In genomic region chr5:38846379-38846967, GRCh38 we compare ENCODE assay signal across 9 cellular contexts. TPM values are rescaled to one million over a fixed set of nuclear protein-coding genes. Genes with fewer than 3 reads are reported as not detected.
DNase-seq lines count a peak whose midpoint lies in the region; ATAC-seq and TF ChIP-seq lines count a peak whose summit lies in the region.
"Had no signal": no experiment of that assay in that cellular context is flagged by ENCODE, and none has a peak within 500 bp of the region (broad histone marks: within the 10 kb centered on the region; RNA-seq: fewer than 3 reads in every experiment).

No MANE protein-coding gene starts in this region.

- H3K4me3 ChIP-seq in foreskin fibroblast (ENCODE audit: low read depth in 1 of 2, low read length in 2 of 2), result peak overlapping the region; percentile 82 to 94
- H3K4me3 ChIP-seq in psoas muscle, result peak overlapping the region; percentile 80
- no peak overlapping the region for H3K4me3 ChIP-seq in Caco-2 (ENCODE audit: low read depth, low read length)

- H3K27me3 ChIP-seq in psoas muscle (ENCODE audit: insufficient read depth in 3 of 3, low read length in 2 of 3), result peaks cover 0 to 13% (median 2%) of the 10 kb centered on the region in 3 donors
- H3K27me3 ChIP-seq in Caco-2 (replicated peaks; ENCODE audit: control insufficient read depth, insufficient read depth, low read length), result no peaks in the 10 kb centered on the region

- H3K4me3 Mint-ChIP-seq in Caco-2 (ENCODE audit: unreplicated experiment), result no peak overlapping the region

- H3K27ac ChIP-seq in VCaP (peak overlapping the region; percentile 83), psoas muscle (peak overlapping the region; percentile 85)

- DNase-seq in EH (ENCODE audit: low read depth), result peak; percentile 50
- DNase-seq in foreskin fibroblast, result peak in 1 of 2 donors; percentile 48
- DNase-seq in psoas muscle, result no peak
- no peak for DNase-seq in NCI-H2227 (lab: John Stamatoyannopoulos, UW; ENCODE audit: unreplicated experiment)
- DNase-seq in NCI-H526 treated with DMSO at 0.1 percent for 48 hours (lab: John Stamatoyannopoulos, UW), result no peak
- no peak for DNase-seq in Caco-2
- DNase-seq in amniotic stem cell (lab: John Stamatoyannopoulos, UW), result no peak

- H3K27me3 Mint-ChIP-seq in Caco-2 (ENCODE audit: insufficient read depth, unreplicated experiment), result no peaks in the 10 kb centered on the region

- H3K36me3 Mint-ChIP-seq in Caco-2 (ENCODE audit: insufficient read depth, unreplicated experiment), result no peaks in the 10 kb centered on the region

- no TSS peak for BruUV-seq in Caco-2 (replicated peaks; lab: Mats Ljungman, UMichigan)

- H3K27ac Mint-ChIP-seq in Caco-2 (ENCODE audit: unreplicated experiment), result no peak overlapping the region

- WGBS in psoas muscle, 3 donors, result 19 to 34% (median 23%) methylated on average over 22 of the region's 22 CpGs

- H3K4me1 ChIP-seq in psoas muscle, result no peaks in the 10 kb centered on the region
- no peaks in the 10 kb centered on the region for H3K4me1 ChIP-seq in Caco-2

- TF ChIP-seq CTCF in VCaP (conservative IDR thresholded peaks at IDR 0.05) (no peak), foreskin fibroblast (IDR thresholded peaks at IDR 0.05; ENCODE audit: low read depth, low read length) (no peak), psoas muscle (IDR thresholded peaks at IDR 0.05) (no peak), Caco-2 (IDR thresholded peaks at IDR 0.05; ENCODE audit: insufficient read depth in 1 of 2, low read depth in 1 of 2, low read length in 1 of 2, severe bottlenecking in 1 of 2, unreplicated experiment in 1 of 2) (no peak)

- no peaks in the 10 kb centered on the region for H3K36me3 ChIP-seq in psoas muscle (ENCODE audit: insufficient read depth in 1 of 2, low read depth in 1 of 2)
- no peaks in the 10 kb centered on the region for H3K36me3 ChIP-seq in Caco-2 (ENCODE audit: control insufficient read depth, insufficient read depth, low read length)

- ATAC-seq in psoas muscle, result peak in 1 of 4 donors; percentile 1

- H3K9me3 ChIP-seq in psoas muscle, result no peaks in the 10 kb centered on the region
- no peaks in the 10 kb centered on the region for H3K9me3 ChIP-seq in Caco-2

- CTCF ChIA-PET in Caco-2 (lab: Charles Lee), result no interaction called here

- H3K4me1 Mint-ChIP-seq in Caco-2 (ENCODE audit: low read depth, unreplicated experiment), result no peaks in the 10 kb centered on the region

- intact Hi-C loops in psoas muscle (cut with DNase I), result no loop called here
- intact Hi-C loops in Caco-2 (cut with micrococcal nuclease; ENCODE audit: unreplicated experiment), result no loop called here

- no peaks in the 10 kb centered on the region for H3K9me3 Mint-ChIP-seq in Caco-2 (ENCODE audit: unreplicated experiment)

- POLR2A ChIA-PET in Caco-2 (lab: Charles Lee), result no interaction called here

RNA-seq across cellular contexts. Expression of gene OSMR, which starts 0.7 kb away (rescaled TPM):
- total RNA-seq in psoas muscle, result 10 to 100 TPM in 2 of 4 donors, 1 to 10 TPM in 2; 6.0 to 27.0 (median 14.3) TPM
- 10 to 100 TPM in 1 of 3 donors, 1 to 10 TPM in 2; 3.2 to 18.1 (median 3.3) TPM for polyA plus RNA-seq in psoas muscle
- 0.11 TPM in 1 of 2 replicates, not detected in the other for total RNA-seq in Caco-2 (2022)
- total RNA-seq: T-helper 2 cell treated with Interferon-gamma antibody and Interleukin-4, amounts not matched to agents 100 ng/mL and 5 ng/mL, for 36 hours had no signal
